In genomic region chr4:146175541-146176453, GRCh38 we compare ENCODE assay signal across 8 cellular contexts. TPM values are rescaled to one million over a fixed set of nuclear protein-coding genes. Genes with fewer than 3 reads are reported as not detected.
A peak's percentile ranks its signal among the peaks of the same experiment; 100 is the strongest.
DNase-seq lines count a peak whose midpoint lies in the region; ATAC-seq lines count a peak whose summit lies in the region.

LSM6 (plus strand) TSS chr4:146175718; CDS start chr4:146182922, 7,204 bp downstream.

- intact Hi-C loops in CD4-positive, alpha-beta memory T cell (cut with micrococcal nuclease), result loop anchor here (2.0 to 10.0 kb wide), 7 partner anchors 239 to 1509 kb away; partner anchors contain the start of genes ABCE1, ANAPC10, MMAA and OTUD4

- peak within 1 kb of the TSS; percentile 88 for H3K9ac ChIP-seq in endocrine pancreas (ENCODE audit: control insufficient read depth, insufficient read depth, low read length)

- H3K4me1 ChIP-seq in CD4-positive, alpha-beta memory T cell (ENCODE audit: insufficient read depth, low read length), result peaks cover 53% of the 10 kb centered on the region
- peaks cover 13% of the 10 kb centered on the region for H3K4me1 ChIP-seq in endocrine pancreas (ENCODE audit: control insufficient read depth, insufficient read depth, low read length)

- no peaks in the 10 kb centered on the region for H3K36me3 ChIP-seq in CD4-positive, alpha-beta memory T cell (ENCODE audit: insufficient read depth, low read length)
- no peaks in the 10 kb centered on the region for H3K36me3 ChIP-seq in endocrine pancreas (ENCODE audit: control insufficient read depth, insufficient read depth, low read length)

- ATAC-seq in GM19372 (IDR thresholded peaks at IDR 0.05; ENCODE audit: low read depth, unreplicated experiment) (peak; percentile 91), HG03558 (IDR thresholded peaks at IDR 0.05; ENCODE audit: extremely low read depth, unreplicated experiment) (peak; percentile 78)

- peak within 1 kb of the TSS; percentile 39 to 96 for H3K4me3 ChIP-seq in CD4-positive, alpha-beta memory T cell (ENCODE audit: low read length in 2 of 2)
- peak within 1 kb of the TSS; percentile 89 for H3K4me3 ChIP-seq in endocrine pancreas (ENCODE audit: control insufficient read depth, insufficient read depth, low read length)

- peaks cover 0 to 8% of the 10 kb centered on the region in 2 donors for H3K36me3 Mint-ChIP-seq in CD4-positive, alpha-beta memory T cell

- peaks cover 34 to 63% (median 42%) of the 10 kb centered on the region in 4 donors for H3K4me1 Mint-ChIP-seq in CD4-positive, alpha-beta memory T cell

- CTCF ChIA-PET in CD4-positive, alpha-beta memory T cell (lab: Charles Lee; ENCODE audit: partially characterized antibody), result no interaction called here

- no peaks in the 10 kb centered on the region for H3K9me3 ChIP-seq in CD4-positive, alpha-beta memory T cell (ENCODE audit: control insufficient read depth in 1 of 2, low read length in 2 of 2)
- no peaks in the 10 kb centered on the region for H3K9me3 ChIP-seq in endocrine pancreas (ENCODE audit: control insufficient read depth, low read length)

- peak within 1 kb of the TSS; percentile 93 to 98 (median 97) for H3K27ac Mint-ChIP-seq in CD4-positive, alpha-beta memory T cell

- no peaks in the 10 kb centered on the region for H3K27me3 Mint-ChIP-seq in CD4-positive, alpha-beta memory T cell

- peak; percentile 83 to 87 (median 84) for DNase-seq in CD4-positive, alpha-beta memory T cell
- DNase-seq in NOMO-1 (lab: John Stamatoyannopoulos, UW; ENCODE audit: unreplicated experiment in 2 of 2), result peak; percentile 51 to 78
- peak; percentile 63 to 71 (median 71) for DNase-seq in activated CD8-positive, alpha-beta memory T cell treated with anti-CD3 and anti-CD28 coated beads for 48 hours (ENCODE audit: low read depth in 2 of 3, low spot score in 2 of 3)
- DNase-seq in mesenteric fat pad (ENCODE audit: low spot score), result peak; percentile 95
- DNase-seq in stimulated activated CD8-positive, alpha-beta memory T cell treated with anti-CD3 and anti-CD28 coated beads, Interleukin-15, amount 100 ng/mL, for 24 hours (ENCODE audit: low read depth), result peak; percentile 58

- H3K27ac ChIP-seq in CD4-positive, alpha-beta memory T cell (ENCODE audit: low read depth, low read length), result peak within 1 kb of the TSS; percentile 81

- H3K4me3 Mint-ChIP-seq in CD4-positive, alpha-beta memory T cell, result peak within 1 kb of the TSS; percentile 86 to 96 (median 92)

- H3K27me3 ChIP-seq in CD4-positive, alpha-beta memory T cell (ENCODE audit: insufficient read depth, low read length), result no peaks in the 10 kb centered on the region
- no peaks in the 10 kb centered on the region for H3K27me3 ChIP-seq in endocrine pancreas (ENCODE audit: control insufficient read depth, insufficient read depth, low read length)

- POLR2A ChIA-PET in CD4-positive, alpha-beta memory T cell (lab: Charles Lee; ENCODE audit: partially characterized antibody), result no interaction called here

- no peaks in the 10 kb centered on the region for H3K9me3 Mint-ChIP-seq in CD4-positive, alpha-beta memory T cell

RNA-seq across cellular contexts. Expression of gene LSM6, which starts in this region (rescaled TPM):
- 10 to 100 TPM; 47.7 to 54.0 TPM for total RNA-seq in CD4-positive, alpha-beta memory T cell
- polyA plus RNA-seq in CD4-positive, alpha-beta memory T cell, result 10 to 100 TPM; 73.0 to 76.3 TPM
- total RNA-seq in mesenteric fat pad, result 36.5 TPM

Comparison
In these comparisons a context has a peak if more than half of its experiments do, and no peak if none do; other contexts are left out.
1. Peak in every context shown above with its lines: DNase-seq, ATAC-seq, H3K4me3 ChIP-seq and H3K27ac ChIP-seq.